Comparison of ENCODE assay signal across 21 cellular contexts in genomic region chr18:23341983-23342382, GRCh38.
DNase-seq lines count a peak whose midpoint lies in the region; ATAC-seq, FAIRE-seq and TF ChIP-seq lines count a peak whose summit lies in the region.
"Had no signal": no experiment of that assay in that cellular context is flagged by ENCODE, and none has a peak within 500 bp of the region (broad histone marks: within the 10 kb centered on the region; RNA-seq: fewer than 3 reads in every experiment).

No MANE protein-coding gene starts in this region.

- peaks cover 20% of the 10 kb centered on the region for H3K4me1 Mint-ChIP-seq in activated T-cell treated with anti-CD3 and anti-CD28 coated beads, Interleukin-2, amount 50 U/mL, for 24 hours (ENCODE audit: low read depth)
- peaks cover 22% of the 10 kb centered on the region for H3K4me1 Mint-ChIP-seq in activated T-cell treated with anti-CD3 and anti-CD28 coated beads, Interleukin-2, amount 50 U/mL, for 72 hours (ENCODE audit: low read depth)

- in situ Hi-C loops in HepG2 (cut with HindIII; ENCODE audit: extremely low pct_ligation_motif_present, low pct_unique_long_range_greater_than_20kb): no loop called here
- in situ Hi-C loops in K562 (cut with MboI): no loop called here

- peaks cover 6% of the 10 kb centered on the region for H3K9me1 ChIP-seq in K562 (ENCODE audit: control insufficient read depth, insufficient read depth, low read length)

- H3K4me1 ChIP-seq in HepG2 (ENCODE audit: insufficient read depth, low read length) (no peaks in the 10 kb centered on the region), right lobe of liver (no peaks in the 10 kb centered on the region), K562 (replicated peaks in 1 of 2; ENCODE audit: control insufficient read depth in 2 of 2, insufficient read depth in 2 of 2, low read length in 2 of 2) (no peaks in the 10 kb centered on the region)
- H3K4me1 ChIP-seq: HAP-1 had no signal

- no peak for TF ChIP-seq RAD21 in HepG2 (CRISPR knock-in tag; IDR thresholded peaks at IDR 0.05)
- no peak for TF ChIP-seq RAD21 in K562 (CRISPR knock-in tag; conservative IDR thresholded peaks at IDR 0.05 in 1 of 2, IDR thresholded peaks at IDR 0.05 in 1 of 2)

- H3K79me2 ChIP-seq in HepG2 (ENCODE audit: insufficient read depth, low read length) (no peaks in the 10 kb centered on the region), K562 (ENCODE audit: control insufficient read depth, insufficient read depth, low read length) (no peaks in the 10 kb centered on the region)

- no peak for ATAC-seq in activated T-cell treated with anti-CD3 and anti-CD28 coated beads, Interleukin-2, amount 50 U/mL, for 72 hours (replicated peaks in 1 of 2)
- no peak for ATAC-seq in HepG2
- ATAC-seq in right lobe of liver: no peak
- ATAC-seq in K562: no peak

- H3K36me3 Mint-ChIP-seq in activated T-cell treated with anti-CD3 and anti-CD28 coated beads, Interleukin-2, amount 50 U/mL, for 24 hours (ENCODE audit: low read depth): peaks cover 22% of the 10 kb centered on the region
- H3K36me3 Mint-ChIP-seq in activated T-cell treated with anti-CD3 and anti-CD28 coated beads, Interleukin-2, amount 50 U/mL, for 72 hours (ENCODE audit: insufficient read depth in 2 of 2): peaks cover 0 to 10% of the 10 kb centered on the region in 2 donors
- H3K36me3 Mint-ChIP-seq: CD4-positive, alpha-beta memory T cell had no signal

- no peaks in the 10 kb centered on the region for H3K9me3 ChIP-seq in HepG2 (ENCODE audit: low read length)
- no peaks in the 10 kb centered on the region for H3K9me3 ChIP-seq in right lobe of liver
- H3K9me3 ChIP-seq in SK-N-MC (ENCODE audit: low read depth, low read length): no peaks in the 10 kb centered on the region
- no peaks in the 10 kb centered on the region for H3K9me3 ChIP-seq in K562 (replicated peaks; ENCODE audit: control insufficient read depth, insufficient read depth, low read depth, low read length)
- H3K9me3 ChIP-seq: HAP-1 had no signal

- H3K4me3 Mint-ChIP-seq in activated T-cell treated with anti-CD3 and anti-CD28 coated beads, Interleukin-2, amount 50 U/mL, for 24 hours: no peak overlapping the region
- no peak overlapping the region for H3K4me3 Mint-ChIP-seq in activated T-cell treated with anti-CD3 and anti-CD28 coated beads, Interleukin-2, amount 50 U/mL, for 72 hours
- H3K4me3 Mint-ChIP-seq: CD4-positive, alpha-beta memory T cell; HFFc6 had no signal

- H3K4me2 ChIP-seq in HepG2 (ENCODE audit: low read depth, low read length) (no peak overlapping the region), K562 (ENCODE audit: insufficient read depth, low read length) (no peak overlapping the region)

- no peak for DNase-seq in activated T-cell treated with anti-CD3 and anti-CD28 coated beads, Interleukin-2, amount 50 U/mL, for 24 hours
- DNase-seq in activated T-cell treated with anti-CD3 and anti-CD28 coated beads, Interleukin-2, amount 50 U/mL, for 72 hours: no peak
- DNase-seq in HepG2 (ENCODE audit: low spot score) (no peak), right lobe of liver (no peak), SK-N-MC (ENCODE audit: low read depth, low spot score) (no peak), K562 (ENCODE audit: extremely low read depth in 1 of 4, low spot score in 3 of 4) (no peak), HT-29 (ENCODE audit: low spot score) (no peak), ureter (ENCODE audit: low spot score) (no peak)
- DNase-seq: C1 segment of cervical spinal cord; Calu3; CD4-positive, alpha-beta memory T cell; COR-L47; DMS53; DMS79 treated with DMSO at 0.1 percent for 48 hours; GF-D8; GOT3; HFFc6 had no signal

- BruUV-seq in HepG2 (replicated peaks; lab: Mats Ljungman, UMichigan): no TSS peak
- no TSS peak for BruUV-seq in K562 (replicated peaks; lab: Mats Ljungman, UMichigan)

- peak overlapping the region; percentile 44 for H3K27ac Mint-ChIP-seq in activated T-cell treated with anti-CD3 and anti-CD28 coated beads, Interleukin-2, amount 50 U/mL, for 24 hours
- no peak overlapping the region for H3K27ac Mint-ChIP-seq in activated T-cell treated with anti-CD3 and anti-CD28 coated beads, Interleukin-2, amount 50 U/mL, for 72 hours
- H3K27ac Mint-ChIP-seq: HFFc6 had no signal

- CTCF ChIA-PET in HepG2 (lab: Yijun Ruan, JAX; ENCODE audit: low intra/inter-chr PET ratio, low total read pairs): no interaction called here
- CTCF ChIA-PET in K562 (lab: Yijun Ruan, JAX; ENCODE audit: low intra/inter-chr PET ratio): no interaction called here

- no peaks in the 10 kb centered on the region for H4K20me1 ChIP-seq in HepG2 (ENCODE audit: insufficient read depth, low read length)
- H4K20me1 ChIP-seq in K562 (replicated peaks; ENCODE audit: control insufficient read depth, insufficient read depth, low read length): no peaks in the 10 kb centered on the region

- no peaks in the 10 kb centered on the region for H3K27me3 ChIP-seq in HepG2 (ENCODE audit: control insufficient read depth in 1 of 2, insufficient read depth in 2 of 2, low read length in 2 of 2)
- no peaks in the 10 kb centered on the region for H3K27me3 ChIP-seq in right lobe of liver
- no peaks in the 10 kb centered on the region for H3K27me3 ChIP-seq in K562 (ENCODE audit: control insufficient read depth in 2 of 2, insufficient read depth in 2 of 2, low read length in 2 of 2)

- POLR2A ChIA-PET in HepG2 (lab: Yijun Ruan, JAX) (no interaction called here), K562 (lab: Yijun Ruan, JAX) (interaction anchor here (0.9 kb wide), 1 partner anchor 30 kb away, joined by 3 read pairs; no protein-coding TSS in a partner anchor)

- TF ChIP-seq EP300 in HepG2 (IDR thresholded peaks at IDR 0.05; ENCODE audit: low read depth in 2 of 2, low read length in 2 of 2) (no peak), HepG2 (CRISPR knock-in tag; IDR thresholded peaks at IDR 0.05; ENCODE audit: borderline replicate concordance) (no peak), K562 (IDR thresholded peaks at IDR 0.05; ENCODE audit: low read length) (no peak)

- no peak for TF ChIP-seq POLR2A in HepG2 (IDR thresholded peaks at IDR 0.05; ENCODE audit: insufficient read depth in 1 of 2, low read depth in 2 of 2, low read length in 2 of 2)
- TF ChIP-seq POLR2A in right lobe of liver (IDR thresholded peaks at IDR 0.05): no peak
- no peak for TF ChIP-seq POLR2A in K562 (conservative IDR thresholded peaks at IDR 0.05)

- intact Hi-C loops in HepG2 (cut with micrococcal nuclease; ENCODE audit: unreplicated experiment) (no loop called here), right lobe of liver (cut with DNase I) (no loop called here), K562 (cut with micrococcal nuclease) (no loop called here)

- H3K4me3 ChIP-seq in HepG2 (replicated peaks in 1 of 3; ENCODE audit: insufficient read depth in 1 of 3, low read depth in 2 of 3, low read length in 3 of 3) (no peak overlapping the region), right lobe of liver (no peak overlapping the region), SK-N-MC (no peak overlapping the region), K562 (no peak overlapping the region)
- H3K4me3 ChIP-seq: HAP-1 had no signal

- TF ChIP-seq CTCF in HepG2 (CRISPR knock-in tag; IDR thresholded peaks at IDR 0.05) (no peak), right lobe of liver (IDR thresholded peaks at IDR 0.05) (no peak), K562 (IDR thresholded peaks at IDR 0.05 in 2 of 3, conservative IDR thresholded peaks at IDR 0.05 in 1 of 3; ENCODE audit: insufficient read depth in 2 of 3, low read depth in 1 of 3, low read length in 3 of 3) (no peak)

- FAIRE-seq in HepG2 (lab: Jason Lieb, UNC) (no peak), K562 (lab: Jason Lieb, UNC) (no peak)
- FAIRE-seq: GM12891, GM18507, H54 had no signal

- H3K9ac ChIP-seq in HepG2 (ENCODE audit: insufficient read depth, low read depth, low read length) (no peak overlapping the region), SK-N-MC (ENCODE audit: insufficient read length) (no peak overlapping the region), K562 (ENCODE audit: insufficient read depth in 1 of 2, low read depth in 2 of 2, low read length in 2 of 2) (no peak overlapping the region)

- no peaks in the 10 kb centered on the region for H3K9me3 Mint-ChIP-seq in activated T-cell treated with anti-CD3 and anti-CD28 coated beads, Interleukin-2, amount 50 U/mL, for 24 hours
- peaks cover 0 to 1% of the 10 kb centered on the region in 2 donors for H3K9me3 Mint-ChIP-seq in activated T-cell treated with anti-CD3 and anti-CD28 coated beads, Interleukin-2, amount 50 U/mL, for 72 hours
- H3K9me3 Mint-ChIP-seq: HFFc6 had no signal

- no peak overlapping the region for H2AFZ ChIP-seq in HepG2 (ENCODE audit: low read length)
- H2AFZ ChIP-seq in K562 (ENCODE audit: low read depth, low read length): no peak overlapping the region

- H3K27ac ChIP-seq in HepG2 (ENCODE audit: extremely low read length, insufficient read depth, low read length) (no peak overlapping the region), right lobe of liver (no peak overlapping the region), SK-N-MC (0 out of 2 replicates have a peak overlapping the region, but pooled peaks have one; percentile 57), K562 (ENCODE audit: extremely low read depth, low read depth, low read length) (no peak overlapping the region)

- H3K27me3 Mint-ChIP-seq in activated T-cell treated with anti-CD3 and anti-CD28 coated beads, Interleukin-2, amount 50 U/mL, for 24 hours: no peaks in the 10 kb centered on the region
- no peaks in the 10 kb centered on the region for H3K27me3 Mint-ChIP-seq in activated T-cell treated with anti-CD3 and anti-CD28 coated beads, Interleukin-2, amount 50 U/mL, for 72 hours (ENCODE audit: low read depth)
- H3K27me3 Mint-ChIP-seq: CD4-positive, alpha-beta memory T cell had no signal

- H3K36me3 ChIP-seq in HepG2 (replicated peaks in 1 of 2; ENCODE audit: control insufficient read depth in 1 of 2, insufficient read depth in 2 of 2, low read length in 2 of 2) (no peaks in the 10 kb centered on the region), right lobe of liver (no peaks in the 10 kb centered on the region), SK-N-MC (ENCODE audit: insufficient read depth, low read length) (no peaks in the 10 kb centered on the region), K562 (ENCODE audit: control insufficient read depth, insufficient read depth, low read length) (peaks cover 2% of the 10 kb centered on the region; the same call in 1 of the 3 replicates)
- H3K36me3 ChIP-seq: HAP-1 had no signal

TF ChIP-seq in HepG2, 621 proteins besides CTCF, POLR2A, EP300 and RAD21:
- TF ChIP-seq ATF7 (IDR thresholded peaks at IDR 0.05) (0 out of 2 replicates have a peak, but pooled peaks have one; percentile 13), ATF7 (CRISPR knock-in tag; IDR thresholded peaks at IDR 0.05) (no peak), ZBTB38 (CRISPR knock-in tag; IDR thresholded peaks at IDR 0.05) (no peak)
TF ChIP-seq in HepG2: peak in this region for 1.

TF ChIP-seq in K562, 482 proteins besides CTCF, POLR2A, EP300 and RAD21 (continues in another document):
- no peak for TF ChIP-seq ZBTB8A (IDR thresholded peaks at IDR 0.05; ENCODE audit: partially characterized antibody)
- TF ChIP-seq ZNF589 (CRISPR knock-in tag; IDR thresholded peaks at IDR 0.05; ENCODE audit: low read depth): no peak
- no peak for TF ChIP-seq TFAM (CRISPR knock-in tag; conservative IDR thresholded peaks at IDR 0.05)
- TF ChIP-seq U2AF1 (optimal IDR thresholded peaks at IDR 0.05; ENCODE audit: low read depth, low read length): no peak
